9 cellular contexts compared by ENCODE assay signal in the genomic region with DNA sequence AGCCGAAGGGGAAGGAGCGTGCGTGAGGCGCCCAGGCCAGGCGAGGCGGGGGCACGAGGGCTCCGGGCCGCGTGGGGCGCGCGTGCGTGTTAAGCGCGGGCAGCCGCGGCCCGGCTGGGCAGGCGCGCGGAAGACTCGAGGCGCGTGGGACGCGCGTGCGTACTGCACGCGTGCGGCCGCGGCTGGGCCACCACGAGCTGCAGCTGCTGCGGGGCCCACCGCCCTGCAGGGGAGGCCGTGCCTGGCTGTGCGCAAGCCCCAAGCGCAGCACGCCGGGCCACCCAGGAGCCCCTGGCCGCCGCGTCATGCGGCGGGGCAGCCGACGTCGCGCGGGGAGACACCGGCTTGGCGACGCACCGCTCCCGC. TPM values are rescaled to one million over a fixed set of nuclear protein-coding genes. Genes with fewer than 3 reads are reported as not detected.
DNase-seq lines count a peak whose midpoint lies in the region; ATAC-seq and TF ChIP-seq lines count a peak whose summit lies in the region.
"Had no signal": no experiment of that assay in that cellular context is flagged by ENCODE, and none has a peak within 500 bp of the region (broad histone marks: within the 10 kb centered on the region; RNA-seq: fewer than 3 reads in every experiment).

No MANE protein-coding gene starts in this region.

- TF ChIP-seq CTCF in CD8-positive, alpha-beta T cell (IDR thresholded peaks at IDR 0.05): no peak

- H3K27me3 ChIP-seq in CD8-positive, alpha-beta T cell (ENCODE audit: insufficient read depth, low read length): peaks cover 6% of the 10 kb centered on the region
- H3K27me3 ChIP-seq in HUES48 (ENCODE audit: control insufficient read depth, insufficient read depth, low read length) (no peaks in the 10 kb centered on the region), neuron (ENCODE audit: insufficient read depth, low read length) (no peaks in the 10 kb centered on the region)

- CTCF ChIA-PET in CD8-positive, alpha-beta T cell (lab: Charles Lee): no interaction called here

- peak overlapping the region; percentile 27 for H3K4me3 ChIP-seq in CD8-positive, alpha-beta T cell (ENCODE audit: low read depth, low read length)
- peak overlapping the region; percentile 91 for H3K4me3 ChIP-seq in HUES48 (ENCODE audit: low read depth, low read length)
- H3K4me3 ChIP-seq in neuron (ENCODE audit: low read length): peak overlapping the region; percentile 65

- intact Hi-C loops in CD8-positive, alpha-beta T cell (cut with DNase I, micrococcal nuclease): no loop called here

- H2AFZ ChIP-seq in neuron (ENCODE audit: low read depth, low read length): peak overlapping the region; percentile 59

- H3K9ac ChIP-seq in HUES48 (ENCODE audit: low read depth, low read length): peak overlapping the region; percentile 97

- ATAC-seq in CD8-positive, alpha-beta T cell: no peak
- no peak for ATAC-seq in effector memory CD8-positive, alpha-beta T cell (replicated peaks)
- no peak for ATAC-seq in GM18907 (IDR thresholded peaks at IDR 0.05; ENCODE audit: unreplicated experiment)
- ATAC-seq in HG03521 (IDR thresholded peaks at IDR 0.05; ENCODE audit: unreplicated experiment): no peak

- no peak for DNase-seq in CD8-positive, alpha-beta T cell
- no peak for DNase-seq in effector memory CD8-positive, alpha-beta T cell
- no peak for DNase-seq in NCI-H345 treated with DMSO at 0.1 percent for 48 hours (lab: John Stamatoyannopoulos, UW; ENCODE audit: unreplicated experiment)
- DNase-seq in ecto neural progenitor cell (ENCODE audit: low spot score): no peak

- no peaks in the 10 kb centered on the region for H3K36me3 Mint-ChIP-seq in CD8-positive, alpha-beta T cell
- no peaks in the 10 kb centered on the region for H3K36me3 Mint-ChIP-seq in effector memory CD8-positive, alpha-beta T cell (ENCODE audit: insufficient read depth)

- H3K36me3 ChIP-seq in CD8-positive, alpha-beta T cell (ENCODE audit: insufficient read depth, low read length): no peaks in the 10 kb centered on the region
- H3K36me3 ChIP-seq in HUES48 (ENCODE audit: control insufficient read depth, insufficient read depth, low read length) (peaks cover 39% of the 10 kb centered on the region), neuron (ENCODE audit: insufficient read depth, low read length) (peaks cover 10% of the 10 kb centered on the region)

- no peaks in the 10 kb centered on the region for H3K4me1 ChIP-seq in CD8-positive, alpha-beta T cell (ENCODE audit: insufficient read depth, low read length)
- peaks cover 32% of the 10 kb centered on the region for H3K4me1 ChIP-seq in HUES48 (ENCODE audit: control insufficient read depth, insufficient read depth, low read length)
- H3K4me1 ChIP-seq in neuron (ENCODE audit: insufficient read depth, low read length): peaks cover 58% of the 10 kb centered on the region

- no peak overlapping the region for H3K27ac Mint-ChIP-seq in CD8-positive, alpha-beta T cell
- H3K27ac Mint-ChIP-seq in effector memory CD8-positive, alpha-beta T cell: no peak overlapping the region

- no peaks in the 10 kb centered on the region for H3K9me3 Mint-ChIP-seq in CD8-positive, alpha-beta T cell
- H3K9me3 Mint-ChIP-seq in effector memory CD8-positive, alpha-beta T cell: no peaks in the 10 kb centered on the region

- H3K27ac ChIP-seq in CD8-positive, alpha-beta T cell (ENCODE audit: low read depth, low read length): no peak overlapping the region
- H3K27ac ChIP-seq in HUES48 (ENCODE audit: low read depth, low read length): peak overlapping the region; percentile 100

- H3K4me1 Mint-ChIP-seq in CD8-positive, alpha-beta T cell (ENCODE audit: low read depth): peaks cover 24% of the 10 kb centered on the region
- H3K4me1 Mint-ChIP-seq in effector memory CD8-positive, alpha-beta T cell (ENCODE audit: low read depth in 2 of 2): peaks cover 0 to 6% of the 10 kb centered on the region in 2 donors

- peak overlapping the region; percentile 61 for H3K4me3 Mint-ChIP-seq in CD8-positive, alpha-beta T cell
- peak overlapping the region; percentile 58 to 71 for H3K4me3 Mint-ChIP-seq in effector memory CD8-positive, alpha-beta T cell

- POLR2A ChIA-PET in CD8-positive, alpha-beta T cell (lab: Charles Lee): no interaction called here

- no peaks in the 10 kb centered on the region for H3K9me3 ChIP-seq in CD8-positive, alpha-beta T cell (ENCODE audit: low read length)
- H3K9me3 ChIP-seq in HUES48 (ENCODE audit: control insufficient read depth, insufficient read depth, low read length) (no peaks in the 10 kb centered on the region), neuron (ENCODE audit: low read length) (no peaks in the 10 kb centered on the region)

- peaks cover 41% of the 10 kb centered on the region for H3K27me3 Mint-ChIP-seq in CD8-positive, alpha-beta T cell (ENCODE audit: low read depth)
- H3K27me3 Mint-ChIP-seq in effector memory CD8-positive, alpha-beta T cell: peaks cover 36 to 46% of the 10 kb centered on the region in 2 donors

RNA-seq across cellular contexts. Expression of gene TRIM71, which starts 0.6 kb away (rescaled TPM):
- total RNA-seq in CD8-positive, alpha-beta T cell: not detected
- total RNA-seq: glomerular endothelial cell had no signal

Comparison
In these comparisons a context has a peak if more than half of its experiments do, and no peak if none do; other contexts are left out.
1. H3K4me3 ChIP-seq: peak in every context shown above with its lines; median percentile 91 in HUES48; 65 in neuron; 27 in CD8-positive, alpha-beta T cell.